Comparison of ENCODE assay signal across 27 cellular contexts in genomic region chr10:18298256-18298655, GRCh38.
DNase-seq lines count a peak whose midpoint lies in the region.
"Had no signal": no experiment of that assay in that cellular context is flagged by ENCODE, and none has a peak within 500 bp of the region (broad histone marks: within the 10 kb centered on the region; RNA-seq: fewer than 3 reads in every experiment).

No MANE protein-coding gene starts in this region.

- no peak overlapping the region for H2BK120ac ChIP-seq in trophoblast cell (ENCODE audit: insufficient read depth, low read length, poor library complexity)

- no peak overlapping the region for H2AFZ ChIP-seq in trophoblast cell (ENCODE audit: insufficient read depth, low read length, poor library complexity)

- H3K79me2 ChIP-seq in trophoblast cell (ENCODE audit: control insufficient read depth, insufficient read depth, low read length, poor library complexity): no peaks in the 10 kb centered on the region

- H3K4me2 ChIP-seq in trophoblast cell (ENCODE audit: low read length): no peak overlapping the region
- H3K4me2 ChIP-seq: A549; BLaER1; BLaER1 treated with 17β-estradiol and CSF1 and Interleukin-3, amounts not matched to agents 10 nM and 100 nM had no signal

- no peak overlapping the region for H4K12ac ChIP-seq in trophoblast cell (ENCODE audit: low read depth, low read length)

- H3K23ac ChIP-seq in trophoblast cell (ENCODE audit: low read length): no peak overlapping the region

- no peak overlapping the region for H2BK5ac ChIP-seq in trophoblast cell (ENCODE audit: low read depth, low read length, poor library complexity)

- peak; percentile 60 to 90 for DNase-seq in trophoblast cell
- no peak for DNase-seq in cerebellar cortex (ENCODE audit: low spot score)
- DNase-seq: 8988T; ACHN; AML-193; BE2C; C1 segment of cervical spinal cord; Caco-2; Calu3; CD4-positive, alpha-beta memory T cell; CD4-positive, alpha-beta T cell; CD4-positive, CD25-positive, alpha-beta regulatory T cell; CD8-positive, alpha-beta memory T cell; CD8-positive, alpha-beta T cell; COR-L47; DMS 273 treated with DMSO at 0.1 percent for 48 hours; DMS153; DMS53; DMS79; DMS79 treated with DMSO at 0.1 percent for 48 hours; DND-41; EL had no signal

- no peak overlapping the region for H3K4ac ChIP-seq in trophoblast cell (ENCODE audit: low read depth, low read length)

- no peak overlapping the region for H3K4me3 ChIP-seq in trophoblast cell (ENCODE audit: low read depth, low read length)
- H3K4me3 ChIP-seq: A549; BLaER1; BLaER1 treated with 17β-estradiol and CSF1 and Interleukin-3, amounts not matched to agents 10 nM and 100 nM had no signal

- no peaks in the 10 kb centered on the region for H3K4me1 ChIP-seq in trophoblast cell (ENCODE audit: control insufficient read depth in 1 of 2, insufficient read depth in 2 of 2, low read length in 2 of 2)
- H3K4me1 ChIP-seq: A549, BE2C, BLaER1, Caco-2 had no signal

- H3K14ac ChIP-seq in trophoblast cell (ENCODE audit: low read length): no peak overlapping the region

- H2AK5ac ChIP-seq in trophoblast cell (ENCODE audit: low read length): no peak overlapping the region

- no peaks in the 10 kb centered on the region for H3K27me3 ChIP-seq in trophoblast cell (ENCODE audit: insufficient read depth, low read length)
- H3K27me3 ChIP-seq: BLaER1; BLaER1 treated with 17β-estradiol and CSF1 and Interleukin-3, amounts not matched to agents 10 nM and 100 nM had no signal

- H3K79me1 ChIP-seq in trophoblast cell (ENCODE audit: low read length): no peaks in the 10 kb centered on the region

- no peak overlapping the region for H4K91ac ChIP-seq in trophoblast cell (ENCODE audit: low read depth, low read length)

- H3K36me3 ChIP-seq in trophoblast cell (ENCODE audit: control insufficient read depth in 1 of 2, insufficient read depth in 2 of 2, low read length in 2 of 2): no peaks in the 10 kb centered on the region
- H3K36me3 ChIP-seq: BE2C; BLaER1; BLaER1 treated with 17β-estradiol and CSF1 and Interleukin-3, amounts not matched to agents 10 nM and 100 nM had no signal

- H3K9ac ChIP-seq in trophoblast cell (ENCODE audit: low read length): no peak overlapping the region
- H3K9ac ChIP-seq: BLaER1; BLaER1 treated with 17β-estradiol and CSF1 and Interleukin-3, amounts not matched to agents 10 nM and 100 nM had no signal

- no CpG with 5 or more reads among the region's 9 CpGs for WGBS in trophoblast cell (ENCODE audit: extremely low coverage, insufficient coverage, insufficient read length)

- no peak overlapping the region for H3K27ac ChIP-seq in trophoblast cell (ENCODE audit: low read depth, low read length)
- H3K27ac ChIP-seq: 22Rv1; A549; BLaER1; BLaER1 treated with 17β-estradiol and CSF1 and Interleukin-3, amounts not matched to agents 10 nM and 100 nM; C4-2B had no signal

- no peak overlapping the region for H3K18ac ChIP-seq in trophoblast cell (ENCODE audit: low read length)

- no peaks in the 10 kb centered on the region for H3K9me3 ChIP-seq in trophoblast cell (ENCODE audit: insufficient read depth, low read depth, low read length)
- H3K9me3 ChIP-seq: A549; BE2C; BLaER1; BLaER1 treated with 17β-estradiol and CSF1 and Interleukin-3, amounts not matched to agents 10 nM and 100 nM; Caco-2 had no signal

- no peak overlapping the region for H2BK12ac ChIP-seq in trophoblast cell (ENCODE audit: low read length)

- H4K8ac ChIP-seq in trophoblast cell (ENCODE audit: low read depth, low read length): no peak overlapping the region
